In genomic region chr15:74432271-74432967, GRCh38 we compare ENCODE assay signal across 8 cellular contexts. TPM values are rescaled to one million over a fixed set of nuclear protein-coding genes. Genes with fewer than 3 reads are reported as not detected.
DNase-seq lines count a peak whose midpoint lies in the region; TF ChIP-seq lines count a peak whose summit lies in the region.

No MANE protein-coding gene starts in this region.

- DNase-seq in Caco-2 (no peak), NB4 (ENCODE audit: low read depth) (peak; percentile 34), neuronal stem cell (ENCODE audit: low spot score) (no peak), DMS79 (lab: John Stamatoyannopoulos, UW) (no peak), GM19238 (ENCODE audit: insufficient read length, low spot score) (no peak), T-helper 9 cell (no peak), NCI-H510A treated with DMSO at 0.1 percent for 48 hours (lab: John Stamatoyannopoulos, UW) (no peak)

- peak overlapping the region; percentile 73 for H2AK5ac ChIP-seq in neuronal stem cell (ENCODE audit: low read depth, low read length)

- H3K4me1 ChIP-seq in Caco-2 (peaks cover 12% of the 10 kb centered on the region), duodenal mucosa (ENCODE audit: control insufficient read depth in 1 of 2, insufficient read depth in 2 of 2, low read length in 2 of 2) (peaks cover 5 to 16% of the 10 kb centered on the region in 2 donors), neuronal stem cell (ENCODE audit: control insufficient read depth in 2 of 2, insufficient read depth in 1 of 2, low read depth in 1 of 2, low read length in 2 of 2) (peaks cover 16 to 21% of the 10 kb centered on the region in 2 donors)

- no CpG with 5 or more reads among the region's 21 CpGs for WGBS in neuronal stem cell (ENCODE audit: extremely low coverage in 2 of 2, insufficient read length in 2 of 2, insufficient replicate concordance in 1 of 2), 2 donors

- no peak overlapping the region for H2BK120ac ChIP-seq in neuronal stem cell (ENCODE audit: low read depth, low read length)

- no peaks in the 10 kb centered on the region for H3K9me3 Mint-ChIP-seq in Caco-2 (ENCODE audit: unreplicated experiment)

- no peak overlapping the region for H2BK5ac ChIP-seq in neuronal stem cell (ENCODE audit: low read length)

- H3K9ac ChIP-seq in duodenal mucosa (ENCODE audit: low read depth in 1 of 2, low read length in 2 of 2) (no peak overlapping the region), neuronal stem cell (ENCODE audit: low read depth, low read length, poor library complexity) (peak overlapping the region; percentile 90)

- CTCF ChIA-PET in Caco-2 (lab: Charles Lee), result interaction anchor here (0.6 to 1.7 kb wide), 3 partner anchors 28 to 120 kb away, joined by 3 to 5 read pairs (median 3); partner anchors contain the start of gene UBL7

- H3K36me3 ChIP-seq in Caco-2 (ENCODE audit: control insufficient read depth, insufficient read depth, low read length), result no peaks in the 10 kb centered on the region; the same call in none of the 2 replicates
- H3K36me3 ChIP-seq in duodenal mucosa (ENCODE audit: control insufficient read depth in 1 of 2, insufficient read depth in 2 of 2, low read length in 2 of 2), result no peaks in the 10 kb centered on the region
- H3K36me3 ChIP-seq in neuronal stem cell (replicated peaks in 1 of 2; ENCODE audit: control insufficient read depth in 2 of 2, insufficient read depth in 2 of 2, low read length in 2 of 2), result no peaks in the 10 kb centered on the region

- no peak for TF ChIP-seq POLR2A in NB4 (IDR thresholded peaks at IDR 0.05; ENCODE audit: extremely low read depth, insufficient read length)

- no peak overlapping the region for H2BK12ac ChIP-seq in neuronal stem cell (ENCODE audit: low read length)

- no peaks in the 10 kb centered on the region for H3K27me3 Mint-ChIP-seq in Caco-2 (ENCODE audit: insufficient read depth, unreplicated experiment)

- H3K4ac ChIP-seq in neuronal stem cell (ENCODE audit: low read length), result no peak overlapping the region

- POLR2A ChIA-PET in Caco-2 (lab: Charles Lee), result interaction anchor here (0.6 kb wide), 3 partner anchors 11 to 26 kb away, joined by 3 to 8 read pairs (median 4); no protein-coding TSS in a partner anchor

- peak overlapping the region; percentile 94 for H3K4me3 ChIP-seq in Caco-2 (ENCODE audit: low read depth, low read length)
- peak overlapping the region; percentile 61 for H3K4me3 ChIP-seq in NB4 (ENCODE audit: low read depth, low read length)
- H3K4me3 ChIP-seq in duodenal mucosa (ENCODE audit: low read depth in 1 of 2, low read length in 2 of 2), result peak overlapping the region; percentile 32 to 54
- peak overlapping the region; percentile 75 to 97 for H3K4me3 ChIP-seq in neuronal stem cell (ENCODE audit: low read length in 2 of 2)

- H3K27ac Mint-ChIP-seq in Caco-2 (ENCODE audit: unreplicated experiment), result peak overlapping the region; percentile 29

- H3K4me1 Mint-ChIP-seq in Caco-2 (ENCODE audit: low read depth, unreplicated experiment), result peaks cover 32% of the 10 kb centered on the region

- peaks cover 9% of the 10 kb centered on the region for H3K79me1 ChIP-seq in neuronal stem cell (ENCODE audit: low read depth, low read length)

- no TSS peak for BruUV-seq in Caco-2 (replicated peaks; lab: Mats Ljungman, UMichigan)

- H3K14ac ChIP-seq in neuronal stem cell (ENCODE audit: low read length), result no peak overlapping the region

- no peak for TF ChIP-seq CTCF in Caco-2 (IDR thresholded peaks at IDR 0.05; ENCODE audit: insufficient read depth in 1 of 2, low read depth in 1 of 2, low read length in 1 of 2, severe bottlenecking in 1 of 2, unreplicated experiment in 1 of 2)
- no peak for TF ChIP-seq CTCF in NB4 (IDR thresholded peaks at IDR 0.05; ENCODE audit: low read depth, low read length)

- H2AFZ ChIP-seq in neuronal stem cell (ENCODE audit: low read length), result peak overlapping the region; percentile 94

- no peak overlapping the region for H4K8ac ChIP-seq in neuronal stem cell (ENCODE audit: low read depth, low read length)

- peak overlapping the region; percentile 50 for H3K23ac ChIP-seq in neuronal stem cell (ENCODE audit: low read depth, low read length, poor library complexity)

- H3K4me2 ChIP-seq in neuronal stem cell (ENCODE audit: insufficient read depth, low read length, poor library complexity, severe bottlenecking), result peak overlapping the region; percentile 93

- H3K9me3 ChIP-seq in Caco-2 (no peaks in the 10 kb centered on the region), duodenal mucosa (ENCODE audit: control insufficient read depth in 1 of 2, low read length in 2 of 2) (no peaks in the 10 kb centered on the region), neuronal stem cell (replicated peaks in 1 of 2; ENCODE audit: control insufficient read depth in 2 of 2, insufficient read depth in 1 of 2, low read depth in 1 of 2, low read length in 2 of 2) (no peaks in the 10 kb centered on the region)

- no peaks in the 10 kb centered on the region for H3K27me3 ChIP-seq in Caco-2 (replicated peaks; ENCODE audit: control insufficient read depth, insufficient read depth, low read length)
- H3K27me3 ChIP-seq in duodenal mucosa (ENCODE audit: control insufficient read depth in 1 of 2, insufficient read depth in 2 of 2, low read length in 2 of 2), result peaks cover 18 to 22% of the 10 kb centered on the region in 2 donors
- peaks cover 0 to 36% (median 11%) of the 10 kb centered on the region in 3 experiments for H3K27me3 ChIP-seq in neuronal stem cell (ENCODE audit: control insufficient read depth in 3 of 3, insufficient read depth in 3 of 3, low read depth in 1 of 3, low read length in 3 of 3)

- peak overlapping the region; percentile 68 for H3K4me3 Mint-ChIP-seq in Caco-2 (ENCODE audit: unreplicated experiment)

- H3K27ac ChIP-seq in duodenal mucosa (ENCODE audit: low read depth, low read length) (no peak overlapping the region), neuronal stem cell (replicated peaks; ENCODE audit: low read length) (no peak overlapping the region)

- intact Hi-C loops in Caco-2 (cut with micrococcal nuclease; ENCODE audit: unreplicated experiment), result loop anchor here (5.0 kb wide), 1 partner anchor 50 kb away; no protein-coding TSS in a partner anchor

- no peak overlapping the region for H4K91ac ChIP-seq in neuronal stem cell (ENCODE audit: low read depth, low read length, poor library complexity)

- peak overlapping the region; percentile 13 for H2BK15ac ChIP-seq in neuronal stem cell (ENCODE audit: low read length)

- H3K36me3 Mint-ChIP-seq in Caco-2 (ENCODE audit: insufficient read depth, unreplicated experiment), result peaks cover 28% of the 10 kb centered on the region

- H3K18ac ChIP-seq in neuronal stem cell (ENCODE audit: low read length), result peak overlapping the region; percentile 89

RNA-seq across cellular contexts. Expression of gene SEMA7A, which starts 1.3 kb away (rescaled TPM):
- total RNA-seq in Caco-2 (2022), result 31.4 and 38.1 TPM in 2 replicates
- 10.3 TPM for polyA plus RNA-seq in neuronal stem cell (2013, experiment 1 of 2)
- 10.3 TPM for polyA plus RNA-seq in neuronal stem cell (2013, experiment 2 of 2)

RNA-seq across cellular contexts. Expression of gene UBL7, which starts 28.5 kb away (rescaled TPM):
- total RNA-seq in Caco-2 (2022), result 31.4 and 34.4 TPM in 2 replicates
- 45.9 TPM for polyA plus RNA-seq in neuronal stem cell (2013, experiment 1 of 2)
- 44.1 TPM for polyA plus RNA-seq in neuronal stem cell (2013, experiment 2 of 2)

Comparison
In these comparisons a context has a peak if more than half of its experiments do, and no peak if none do; other contexts are left out.
1. H3K4me3 ChIP-seq: peak in every context shown above with its lines; median percentile 94 in Caco-2; 86 in neuronal stem cell; 61 in NB4; 43 in duodenal mucosa.